Comparison of ENCODE assay signal across 23 cellular contexts in genomic region chr1:168960595-168960994, GRCh38.
DNase-seq lines count a peak whose midpoint lies in the region; ATAC-seq, FAIRE-seq and TF ChIP-seq lines count a peak whose summit lies in the region.
"Had no signal": no experiment of that assay in that cellular context is flagged by ENCODE, and none has a peak within 500 bp of the region (broad histone marks: within the 10 kb centered on the region; RNA-seq: fewer than 3 reads in every experiment).

No MANE protein-coding gene starts in this region.

- no CpG with 5 or more reads among the region's 1 CpG for WGBS in mesendoderm (ENCODE audit: extremely low coverage, insufficient coverage, low lambda C conversion rate)
- 82 to 84% methylated on average over 1 of the region's 1 CpG for WGBS in aorta, 2 donors

- H3K23ac ChIP-seq in mesendoderm (ENCODE audit: low read length), result no peak overlapping the region

- H3K36me3 Mint-ChIP-seq in MCF 10A (ENCODE audit: insufficient read depth, unreplicated experiment), result no peaks in the 10 kb centered on the region
- H3K36me3 Mint-ChIP-seq: activated CD8-positive, alpha-beta memory T cell treated with anti-CD3 and anti-CD28 coated beads, Interleukin-2, amount 10 ng/mL, durations not matched to agents 7 days and 5 days had no signal

- H3K27me3 ChIP-seq in breast epithelium (no peaks in the 10 kb centered on the region), dorsolateral prefrontal cortex (no peaks in the 10 kb centered on the region), mesendoderm (ENCODE audit: insufficient read depth, low read length, poor library complexity) (no peaks in the 10 kb centered on the region), aorta (ENCODE audit: control insufficient read depth in 1 of 2, insufficient read depth in 2 of 2, low read length in 1 of 2) (no peaks in the 10 kb centered on the region)
- H3K27me3 ChIP-seq: BLaER1, pancreas, Peyer's patch, suprapubic skin had no signal

- H3K27ac ChIP-seq in breast epithelium (peak overlapping the region; percentile 76 to 80), dorsolateral prefrontal cortex (peak overlapping the region in 51 of 59 donors; percentile 12 to 88 (median 62)), mesendoderm (ENCODE audit: low read depth, low read length) (no peak overlapping the region), aorta (ENCODE audit: low read depth in 1 of 2, low read length in 2 of 2) (no peak overlapping the region)
- H3K27ac ChIP-seq: BLaER1, pancreas, SK-N-MC, skin epidermis, suprapubic skin had no signal

- no peaks in the 10 kb centered on the region for H3K36me3 ChIP-seq in breast epithelium
- no peaks in the 10 kb centered on the region for H3K36me3 ChIP-seq in mesendoderm (ENCODE audit: control insufficient read depth, insufficient read depth, low read length)
- no peaks in the 10 kb centered on the region for H3K36me3 ChIP-seq in aorta (ENCODE audit: control insufficient read depth in 1 of 2, insufficient read depth in 2 of 2, low read length in 1 of 2)
- H3K36me3 ChIP-seq: BLaER1, pancreas, Peyer's patch, suprapubic skin had no signal

- no peak overlapping the region for H2AK5ac ChIP-seq in mesendoderm (ENCODE audit: low read length)

- DNase-seq in breast epithelium (ENCODE audit: low spot score in 2 of 2) (peak in 1 of 2 donors; percentile 43), MCF 10A (ENCODE audit: unreplicated experiment) (no peak), dorsolateral prefrontal cortex (peak in 7 of 10 donors; percentile 38 to 74 (median 53)), mesendoderm (peak; percentile 30), urothelium cell line (ENCODE audit: low spot score) (peak; percentile 18), aorta (no peak)
- no peak for DNase-seq in activated naive CD4-positive, alpha-beta T cell treated with Interleukin-2 at 50 U/mL for 16 hours
- DNase-seq: activated CD8-positive, alpha-beta memory T cell treated with anti-CD3 and anti-CD28 coated beads, Interleukin-2, amount 10 ng/mL, durations not matched to agents 7 days and 5 days; cerebellar nuclear complex; DMS53; Kasumi-1; NCI-H774; pancreas; Peyer's patch; T-helper 9 cell had no signal

- H3K27ac Mint-ChIP-seq in MCF 10A (ENCODE audit: low read depth, unreplicated experiment), result no peak overlapping the region
- H3K27ac Mint-ChIP-seq: activated CD8-positive, alpha-beta memory T cell treated with anti-CD3 and anti-CD28 coated beads, Interleukin-2, amount 10 ng/mL, durations not matched to agents 7 days and 5 days; activated T-helper 17 cell treated with anti-CD3 and anti-CD28 coated beads, Interleukin-2, amount 50 U/mL, for 72 hours had no signal

- no peak overlapping the region for H3K56ac ChIP-seq in mesendoderm (ENCODE audit: low read length)

- H2BK15ac ChIP-seq in mesendoderm (replicated peaks; ENCODE audit: low read depth), result no peak overlapping the region

- intact Hi-C loops in breast epithelium (cut with DNase I; ENCODE audit: low total_unique reads) (no loop called here), MCF 10A (cut with micrococcal nuclease) (no loop called here), dorsolateral prefrontal cortex (cut with DNase I) (loop anchor here (5.0 kb wide), 2 partner anchors 147 to 323 kb away; partner anchors contain the start of gene ATP1B1 (in 2 of the 2)), aorta (cut with DNase I) (no loop called here)

- POLR2A ChIA-PET in MCF 10A (lab: Yijun Ruan, JAX), result interaction anchor here (0.7 to 1.2 kb wide), 3 partner anchors 18 to 147 kb away, joined by 3 to 6 read pairs (median 3); no protein-coding TSS in a partner anchor

- peaks cover 11% of the 10 kb centered on the region for H3K27me3 Mint-ChIP-seq in MCF 10A (ENCODE audit: insufficient read depth, unreplicated experiment)

- no TSS peak for BruUV-seq in MCF 10A (replicated peaks; lab: Mats Ljungman, UMichigan)

- CTCF ChIA-PET in MCF 10A (lab: Yijun Ruan, JAX), result interaction anchor here (0.6 kb wide), 1 partner anchor 10 kb away, joined by 4 read pairs; no protein-coding TSS in a partner anchor

- no peak overlapping the region for H3K18ac ChIP-seq in mesendoderm (ENCODE audit: low read length)

- FAIRE-seq in urothelium cell line (lab: Jason Lieb, UNC), result no peak
- FAIRE-seq: A204.1, pancreas had no signal

- no peak overlapping the region for H2BK5ac ChIP-seq in mesendoderm (ENCODE audit: low read length)

- H4K8ac ChIP-seq in mesendoderm (ENCODE audit: low read depth, low read length), result no peak overlapping the region

- H2BK120ac ChIP-seq in mesendoderm (ENCODE audit: low read depth, low read length), result no peak overlapping the region

- H3K4me3 ChIP-seq in breast epithelium (no peak overlapping the region), dorsolateral prefrontal cortex (peak overlapping the region in 12 of 59 donors; percentile 6 to 35 (median 15)), mesendoderm (ENCODE audit: low read length) (no peak overlapping the region), aorta (ENCODE audit: low read length in 2 of 2) (no peak overlapping the region)
- H3K4me3 ChIP-seq: BLaER1, pancreas, Peyer's patch, SK-N-MC, skin epidermis, suprapubic skin had no signal

- H3K79me1 ChIP-seq in mesendoderm (ENCODE audit: low read length), result no peaks in the 10 kb centered on the region

- peaks cover 0 to 9% of the 10 kb centered on the region in 2 donors for H3K4me1 ChIP-seq in breast epithelium
- H3K4me1 ChIP-seq in mesendoderm (ENCODE audit: control insufficient read depth, low read depth, low read length), result no peaks in the 10 kb centered on the region
- H3K4me1 ChIP-seq in aorta (ENCODE audit: control insufficient read depth in 1 of 2, insufficient read depth in 2 of 2, low read length in 2 of 2), result no peaks in the 10 kb centered on the region
- H3K4me1 ChIP-seq: pancreas, suprapubic skin had no signal

- no peak overlapping the region for H4K5ac ChIP-seq in mesendoderm (ENCODE audit: low read length)

- H3K9me3 ChIP-seq in breast epithelium (no peaks in the 10 kb centered on the region), aorta (ENCODE audit: control insufficient read depth, low read length) (no peaks in the 10 kb centered on the region)
- H3K9me3 ChIP-seq: BLaER1, pancreas, Peyer's patch, suprapubic skin had no signal

- no peaks in the 10 kb centered on the region for H3K79me2 ChIP-seq in mesendoderm (ENCODE audit: control insufficient read depth, insufficient read depth, low read length)

- no peak overlapping the region for H3K4ac ChIP-seq in mesendoderm (ENCODE audit: low read depth, low read length)

- no peak for TF ChIP-seq CTCF in breast epithelium (IDR thresholded peaks at IDR 0.05)
- TF ChIP-seq CTCF in MCF 10A (IDR thresholded peaks at IDR 0.05; ENCODE audit: unreplicated experiment), result no peak
- TF ChIP-seq CTCF in dorsolateral prefrontal cortex (IDR thresholded peaks at IDR 0.05 in 54 of 56, conservative IDR thresholded peaks at IDR 0.05 in 2 of 56; ENCODE audit: low read depth in 1 of 56, partially characterized antibody in 56 of 56), result peak in 6 of 56 donors; percentile 11 to 28 (median 16)

- peaks cover 5% of the 10 kb centered on the region for H3K4me1 Mint-ChIP-seq in MCF 10A (ENCODE audit: insufficient read depth, unreplicated experiment)
- H3K4me1 Mint-ChIP-seq: activated CD8-positive, alpha-beta memory T cell treated with anti-CD3 and anti-CD28 coated beads, Interleukin-2, amount 10 ng/mL, durations not matched to agents 7 days and 5 days had no signal

- no peak overlapping the region for H3K9ac ChIP-seq in mesendoderm (ENCODE audit: low read length)
- H3K9ac ChIP-seq: BLaER1 had no signal

- H3K9me3 Mint-ChIP-seq in MCF 10A (ENCODE audit: unreplicated experiment), result no peaks in the 10 kb centered on the region

- no peak overlapping the region for H3K4me2 ChIP-seq in mesendoderm (ENCODE audit: low read length)
- H3K4me2 ChIP-seq: BLaER1 had no signal

- no peak for ATAC-seq in GM18502 (IDR thresholded peaks at IDR 0.05; ENCODE audit: poor library complexity, unreplicated experiment)
- ATAC-seq in aorta (ENCODE audit: low FRiP score), result no peak
- ATAC-seq: activated CD4-positive, CD25-positive, alpha-beta regulatory T cell treated with anti-CD3 and anti-CD28 coated beads, Interleukin-2, amount 50 U/mL, for 24 hours; activated CD8-positive, alpha-beta memory T cell treated with anti-CD3 and anti-CD28 coated beads, Interleukin-2, amount 10 ng/mL, durations not matched to agents 7 days and 5 days; activated T-helper 17 cell treated with anti-CD3 and anti-CD28 coated beads, Interleukin-2, amount 50 U/mL, for 72 hours; pancreas had no signal

- TF ChIP-seq POLR2A in breast epithelium (IDR thresholded peaks at IDR 0.05), result no peak

- H3K4me3 Mint-ChIP-seq in MCF 10A (ENCODE audit: unreplicated experiment), result no peak overlapping the region
- H3K4me3 Mint-ChIP-seq: activated CD8-positive, alpha-beta memory T cell treated with anti-CD3 and anti-CD28 coated beads, Interleukin-2, amount 10 ng/mL, durations not matched to agents 7 days and 5 days; activated T-helper 17 cell treated with anti-CD3 and anti-CD28 coated beads, Interleukin-2, amount 50 U/mL, for 72 hours had no signal

Comparison
In these comparisons a context has a peak if more than half of its experiments do, and no peak if none do; other contexts are left out.
1. DNase-seq: peak in dorsolateral prefrontal cortex (7 of 10), mesendoderm (single experiment) and urothelium cell line (single experiment); none in MCF 10A (single experiment), aorta (0 of 2) and activated naive CD4-positive, alpha-beta T cell treated with Interleukin-2 at 50 U/mL for 16 hours (single experiment).
2. H3K27ac ChIP-seq: peak in breast epithelium (2 of 2) and dorsolateral prefrontal cortex (51 of 59); none in mesendoderm (single experiment) and aorta (0 of 2).
3. intact Hi-C loops: an anchor here in dorsolateral prefrontal cortex (5.0 kb wide); none called in breast epithelium, MCF 10A and aorta.